In genomic region chr2:46315103-46315890, GRCh38 we compare ENCODE assay signal across 1 cellular context.
A peak's percentile ranks its signal among the peaks of the same experiment; 100 is the strongest.
TF ChIP-seq lines count a peak whose summit lies in the region.

No MANE protein-coding gene starts in this region.

TF ChIP-seq in HepG2, 621 proteins besides CTCF, POLR2A, EP300 and RAD21 (continued from another document and continues in another):
- TF ChIP-seq PRDM15 (CRISPR knock-in tag; IDR thresholded peaks at IDR 0.05) = no peak
- no peak for TF ChIP-seq SP2 (CRISPR knock-in tag; IDR thresholded peaks at IDR 0.05)
- TF ChIP-seq ZNF770 (CRISPR knock-in tag; IDR thresholded peaks at IDR 0.05) = peak; percentile 34; the same call in 1 of the 2 replicates
- peak; percentile 77; the same call in 1 of the 2 replicates for TF ChIP-seq BRD4 (CRISPR knock-in tag; IDR thresholded peaks at IDR 0.05)
- peak; percentile 76; the same call in 1 of the 2 replicates for TF ChIP-seq YEATS4 (CRISPR knock-in tag; IDR thresholded peaks at IDR 0.05; ENCODE audit: borderline replicate concordance)
- 0 out of 2 replicates have a peak, but pooled peaks have one; percentile 68 for TF ChIP-seq DMTF1 (CRISPR knock-in tag; IDR thresholded peaks at IDR 0.05)
- peak; percentile 96 for TF ChIP-seq KDM3A (CRISPR knock-in tag; IDR thresholded peaks at IDR 0.05; ENCODE audit: low read depth)
- TF ChIP-seq DRAP1 (CRISPR knock-in tag; IDR thresholded peaks at IDR 0.05) = peak; percentile 79
- TF ChIP-seq MTF2 (CRISPR knock-in tag; IDR thresholded peaks at IDR 0.05; ENCODE audit: borderline replicate concordance) = no peak; the same call in 1 of the 2 replicates
- peak; percentile 13 for TF ChIP-seq CBX1 (IDR thresholded peaks at IDR 0.05; ENCODE audit: low read depth)
- no peak for TF ChIP-seq ZNF570 (CRISPR knock-in tag; IDR thresholded peaks at IDR 0.05; ENCODE audit: borderline replicate concordance)
- peak; percentile 76 for TF ChIP-seq SATB2 (CRISPR knock-in tag; IDR thresholded peaks at IDR 0.05)
- TF ChIP-seq SMAD1 (CRISPR knock-in tag; IDR thresholded peaks at IDR 0.05; ENCODE audit: borderline replicate concordance, low read depth) = peak; percentile 98; the same call in 1 of the 2 replicates
- TF ChIP-seq ZBTB2 (CRISPR knock-in tag; IDR thresholded peaks at IDR 0.05; ENCODE audit: low read depth) = no peak
- peak; percentile 95 for TF ChIP-seq TBX2 (CRISPR knock-in tag; IDR thresholded peaks at IDR 0.05; ENCODE audit: borderline replicate concordance)
- TF ChIP-seq PRDM10 (CRISPR knock-in tag; IDR thresholded peaks at IDR 0.05; ENCODE audit: low read depth) = peak; percentile 90
- no peak for TF ChIP-seq ZNF407 (CRISPR knock-in tag; IDR thresholded peaks at IDR 0.05; ENCODE audit: not compliant biosample characterization)
- TF ChIP-seq CHD2 (IDR thresholded peaks at IDR 0.05; ENCODE audit: low read depth, low read length) = no peak; the same call in 1 of the 2 replicates
- no peak for TF ChIP-seq ZNF282 (IDR thresholded peaks at IDR 0.05; ENCODE audit: partially characterized antibody)
- TF ChIP-seq WIZ (CRISPR knock-in tag; IDR thresholded peaks at IDR 0.05) = no peak
- no peak for TF ChIP-seq ZSCAN12 (CRISPR knock-in tag; IDR thresholded peaks at IDR 0.05)
- 0 out of 2 replicates have a peak, but pooled peaks have one; percentile 15 for TF ChIP-seq E2F5 (CRISPR knock-in tag; conservative IDR thresholded peaks at IDR 0.05)
- TF ChIP-seq ATF1 (CRISPR knock-in tag; IDR thresholded peaks at IDR 0.05) = peak; percentile 73
- no peak for TF ChIP-seq HNRNPH1 (optimal IDR thresholded peaks at IDR 0.05; ENCODE audit: low read depth, low read length)
- TF ChIP-seq PHF8 (CRISPR knock-in tag; IDR thresholded peaks at IDR 0.05) = peak; percentile 50
- TF ChIP-seq KLF11 (CRISPR knock-in tag; IDR thresholded peaks at IDR 0.05) = no peak
